Comparison of ENCODE assay signal across 2 cellular contexts in the genomic region with DNA sequence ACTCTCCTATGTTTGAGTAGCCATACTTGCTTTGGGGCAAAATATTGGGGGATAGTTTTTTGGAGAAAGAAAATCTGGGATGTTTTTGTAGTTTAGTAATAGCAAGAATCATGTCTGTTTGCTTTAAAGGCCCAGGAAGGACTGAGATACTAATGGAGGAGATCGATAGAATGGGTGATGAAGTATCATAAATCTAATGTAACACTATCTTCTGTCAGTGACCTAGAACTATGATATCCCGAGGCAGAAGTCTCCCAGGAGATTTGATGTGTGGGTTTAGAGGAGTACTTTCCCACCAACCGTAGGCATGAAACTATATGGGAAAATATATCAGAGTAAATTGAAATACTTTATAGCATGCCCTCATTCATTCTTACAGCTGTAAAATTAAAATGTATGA.
TF ChIP-seq lines count a peak whose summit lies in the region.

No MANE protein-coding gene starts in this region.

TF ChIP-seq in GM23338, 12 proteins besides CTCF, POLR2A, EP300 and RAD21 (continued from another document):
- TF ChIP-seq, protein P1, sequence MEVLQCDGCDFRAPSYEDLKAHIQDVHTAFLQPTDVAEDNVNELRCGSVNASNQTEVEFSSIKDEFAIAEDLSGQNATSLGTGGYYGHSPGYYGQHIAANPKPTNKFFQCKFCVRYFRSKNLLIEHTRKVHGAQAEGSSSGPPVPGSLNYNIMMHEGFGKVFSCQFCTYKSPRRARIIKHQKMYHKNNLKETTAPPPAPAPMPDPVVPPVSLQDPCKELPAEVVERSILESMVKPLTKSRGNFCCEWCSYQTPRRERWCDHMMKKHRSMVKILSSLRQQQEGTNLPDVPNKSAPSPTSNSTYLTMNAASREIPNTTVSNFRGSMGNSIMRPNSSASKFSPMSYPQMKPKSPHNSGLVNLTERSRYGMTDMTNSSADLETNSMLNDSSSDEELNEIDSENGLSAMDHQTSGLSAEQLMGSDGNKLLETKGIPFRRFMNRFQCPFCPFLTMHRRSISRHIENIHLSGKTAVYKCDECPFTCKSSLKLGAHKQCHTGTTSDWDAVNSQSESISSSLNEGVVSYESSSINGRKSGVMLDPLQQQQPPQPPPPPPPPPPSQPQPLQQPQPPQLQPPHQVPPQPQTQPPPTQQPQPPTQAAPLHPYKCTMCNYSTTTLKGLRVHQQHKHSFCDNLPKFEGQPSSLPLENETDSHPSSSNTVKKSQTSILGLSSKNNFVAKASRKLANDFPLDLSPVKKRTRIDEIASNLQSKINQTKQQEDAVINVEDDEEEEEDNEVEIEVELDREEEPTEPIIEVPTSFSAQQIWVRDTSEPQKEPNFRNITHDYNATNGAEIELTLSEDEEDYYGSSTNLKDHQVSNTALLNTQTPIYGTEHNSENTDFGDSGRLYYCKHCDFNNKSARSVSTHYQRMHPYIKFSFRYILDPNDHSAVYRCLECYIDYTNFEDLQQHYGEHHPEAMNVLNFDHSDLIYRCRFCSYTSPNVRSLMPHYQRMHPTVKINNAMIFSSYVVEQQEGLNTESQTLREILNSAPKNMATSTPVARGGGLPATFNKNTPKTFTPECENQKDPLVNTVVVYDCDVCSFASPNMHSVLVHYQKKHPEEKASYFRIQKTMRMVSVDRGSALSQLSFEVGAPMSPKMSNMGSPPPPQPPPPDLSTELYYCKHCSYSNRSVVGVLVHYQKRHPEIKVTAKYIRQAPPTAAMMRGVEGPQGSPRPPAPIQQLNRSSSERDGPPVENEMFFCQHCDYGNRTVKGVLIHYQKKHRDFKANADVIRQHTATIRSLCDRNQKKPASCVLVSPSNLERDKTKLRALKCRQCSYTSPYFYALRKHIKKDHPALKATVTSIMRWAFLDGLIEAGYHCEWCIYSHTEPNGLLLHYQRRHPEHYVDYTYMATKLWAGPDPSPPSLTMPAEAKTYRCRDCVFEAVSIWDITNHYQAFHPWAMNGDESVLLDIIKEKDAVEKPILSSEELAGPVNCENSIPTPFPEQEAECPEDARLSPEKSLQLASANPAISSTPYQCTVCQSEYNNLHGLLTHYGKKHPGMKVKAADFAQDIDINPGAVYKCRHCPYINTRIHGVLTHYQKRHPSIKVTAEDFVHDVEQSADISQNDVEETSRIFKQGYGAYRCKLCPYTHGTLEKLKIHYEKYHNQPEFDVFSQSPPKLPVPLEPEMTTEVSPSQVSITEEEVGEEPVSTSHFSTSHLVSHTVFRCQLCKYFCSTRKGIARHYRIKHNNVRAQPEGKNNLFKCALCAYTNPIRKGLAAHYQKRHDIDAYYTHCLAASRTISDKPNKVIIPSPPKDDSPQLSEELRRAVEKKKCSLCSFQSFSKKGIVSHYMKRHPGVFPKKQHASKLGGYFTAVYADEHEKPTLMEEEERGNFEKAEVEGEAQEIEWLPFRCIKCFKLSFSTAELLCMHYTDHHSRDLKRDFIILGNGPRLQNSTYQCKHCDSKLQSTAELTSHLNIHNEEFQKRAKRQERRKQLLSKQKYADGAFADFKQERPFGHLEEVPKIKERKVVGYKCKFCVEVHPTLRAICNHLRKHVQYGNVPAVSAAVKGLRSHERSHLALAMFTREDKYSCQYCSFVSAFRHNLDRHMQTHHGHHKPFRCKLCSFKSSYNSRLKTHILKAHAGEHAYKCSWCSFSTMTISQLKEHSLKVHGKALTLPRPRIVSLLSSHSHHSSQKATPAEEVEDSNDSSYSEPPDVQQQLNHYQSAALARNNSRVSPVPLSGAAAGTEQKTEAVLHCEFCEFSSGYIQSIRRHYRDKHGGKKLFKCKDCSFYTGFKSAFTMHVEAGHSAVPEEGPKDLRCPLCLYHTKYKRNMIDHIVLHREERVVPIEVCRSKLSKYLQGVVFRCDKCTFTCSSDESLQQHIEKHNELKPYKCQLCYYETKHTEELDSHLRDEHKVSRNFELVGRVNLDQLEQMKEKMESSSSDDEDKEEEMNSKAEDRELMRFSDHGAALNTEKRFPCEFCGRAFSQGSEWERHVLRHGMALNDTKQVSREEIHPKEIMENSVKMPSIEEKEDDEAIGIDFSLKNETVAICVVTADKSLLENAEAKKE (CRISPR knock-in tag; IDR thresholded peaks at IDR 0.05): no peak
- TF ChIP-seq ZNF114 (CRISPR knock-in tag; IDR thresholded peaks at IDR 0.05) (no peak), EZH2phosphoT487 (IDR thresholded peaks at IDR 0.05; ENCODE audit: unreplicated experiment) (no peak), CREB1 (CRISPR knock-in tag; IDR thresholded peaks at IDR 0.05; ENCODE audit: low read depth) (no peak), STAT1 (IDR thresholded peaks at IDR 0.05; ENCODE audit: unreplicated experiment) (no peak)

TF ChIP-seq in SK-N-SH treated with all-trans-retinoic acid at 6 μM for 48 hours, 23 proteins besides CTCF, POLR2A, EP300 and RAD21 (continued from another document):
- TF ChIP-seq POU6F1 (CRISPR knock-in tag; IDR thresholded peaks at IDR 0.05; ENCODE audit: borderline replicate concordance, low read depth): no peak
- no peak for TF ChIP-seq OSR1 (CRISPR knock-in tag; IDR thresholded peaks at IDR 0.05)
- TF ChIP-seq ARNTL (CRISPR knock-in tag; IDR thresholded peaks at IDR 0.05; ENCODE audit: borderline replicate concordance, low read depth): no peak
- TF ChIP-seq BACH2 (CRISPR knock-in tag; IDR thresholded peaks at IDR 0.05; ENCODE audit: borderline replicate concordance): no peak
- TF ChIP-seq TOX (CRISPR knock-in tag; IDR thresholded peaks at IDR 0.05; ENCODE audit: borderline replicate concordance): no peak
- no peak for TF ChIP-seq ZFP3 (CRISPR knock-in tag; IDR thresholded peaks at IDR 0.05)
- no peak for TF ChIP-seq ZC3H10 (CRISPR knock-in tag; IDR thresholded peaks at IDR 0.05)
